ENCODE assay signal across 24 cellular contexts in the genomic region with DNA sequence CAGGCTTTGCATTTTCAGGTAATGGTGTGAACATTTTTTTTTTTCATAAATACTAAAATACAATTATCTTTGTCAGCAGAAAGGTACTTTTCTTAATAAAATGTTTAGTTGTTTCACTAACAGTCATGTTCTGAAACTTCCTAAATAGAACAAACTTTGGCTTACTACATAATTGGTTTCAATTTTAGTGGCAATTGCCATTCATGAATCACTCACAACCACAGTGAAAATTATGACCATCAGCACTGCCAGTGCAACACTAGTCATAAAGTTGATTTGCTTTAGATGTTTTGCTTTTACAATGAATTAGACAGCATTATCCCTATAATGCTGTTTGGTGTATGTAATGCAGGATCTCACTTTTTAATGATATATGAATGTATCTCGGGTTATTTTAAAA.
"Had no signal": no experiment of that assay in that cellular context is flagged by ENCODE, and none has a peak within 500 bp of the region (broad histone marks: within the 10 kb centered on the region; RNA-seq: fewer than 3 reads in every experiment).

No MANE protein-coding gene starts in this region.

- H3K4me1 ChIP-seq: colonic mucosa, gastroesophageal sphincter, heart left ventricle, left lung, tibial nerve, vagina had no signal

- H3K36me3 ChIP-seq: colonic mucosa, gastroesophageal sphincter, heart left ventricle, left lung, tibial nerve, vagina had no signal

- H3K9me3 Mint-ChIP-seq: activated naive CD8-positive, alpha-beta T cell treated with anti-CD3 and anti-CD28 coated beads, Interleukin-2, amount 50 U/mL, for 24 hours; brain; central memory CD8-positive, alpha-beta T cell had no signal

- DNase-seq: activated CD4-positive, alpha-beta T cell treated with anti-CD3 and anti-CD28 coated beads, Interleukin-2, amount 10 ng/mL, durations not matched to agents 7 days and 5 days; activated CD4-positive, CD25-positive, alpha-beta regulatory T cell; activated CD8-positive, alpha-beta memory T cell treated with anti-CD3 and anti-CD28 coated beads, Interleukin-2, amount 50 U/mL, for 4 hours; activated effector memory CD4-positive, alpha-beta T cell treated with Interleukin-2 at 50 U/mL for 16 hours; activated naive CD4-positive, alpha-beta T cell treated with anti-CD3 and anti-CD28 coated beads, Interleukin-2, amount 10 ng/mL, durations not matched to agents 7 days and 5 days; activated naive CD8-positive, alpha-beta T cell treated with anti-CD3 and anti-CD28 coated beads, Interleukin-2, amount 50 U/mL, for 24 hours; activated T-cell treated with anti-CD3 and anti-CD28 coated beads, Interleukin-2, amount 50 U/mL, for 4 hours; anterior cingulate cortex; colonic mucosa; endodermal cell; heart left ventricle; kidney; left lung; stimulated activated CD4-positive, alpha-beta T cell treated with anti-CD3 and anti-CD28 coated beads, Interleukin-12 subunit alpha, Interleukin-12 subunit beta, amount 100 ng/mL, for 4 hours; stimulated activated CD4-positive, alpha-beta T cell treated with anti-CD3 and anti-CD28 coated beads, Interleukin-1b, Interleukin-23, amount 100 ng/mL, for 48 hours; stimulated activated CD8-positive, alpha-beta memory T cell treated with anti-CD3 and anti-CD28 coated beads, Interleukin-4, amount 100 ng/mL, for 48 hours; stimulated activated naive CD8-positive, alpha-beta T cell treated with anti-CD3 and anti-CD28 coated beads, Interleukin-15, Interleukin-2, amounts not matched to agents 100 U/mL and 50 U/mL, for 24 hours; T-helper 9 cell had no signal

- H3K4me3 ChIP-seq: colonic mucosa, gastroesophageal sphincter, heart left ventricle, left lung, tibial nerve, vagina had no signal

- H3K36me3 Mint-ChIP-seq: activated naive CD4-positive, alpha-beta T cell treated with anti-CD3 and anti-CD28 coated beads, Interleukin-2, amount 10 ng/mL, durations not matched to agents 7 days and 5 days; brain had no signal

- H3K27ac Mint-ChIP-seq: activated CD4-positive, alpha-beta T cell treated with anti-CD3 and anti-CD28 coated beads, Interleukin-2, amount 10 ng/mL, durations not matched to agents 7 days and 5 days; activated naive CD4-positive, alpha-beta T cell treated with anti-CD3 and anti-CD28 coated beads, Interleukin-2, amount 10 ng/mL, durations not matched to agents 7 days and 5 days; activated naive CD8-positive, alpha-beta T cell treated with anti-CD3 and anti-CD28 coated beads, Interleukin-2, amount 50 U/mL, for 24 hours; brain; endodermal cell; progenitor cell of endocrine pancreas had no signal

- H3K4me1 Mint-ChIP-seq: activated CD4-positive, alpha-beta T cell treated with anti-CD3 and anti-CD28 coated beads, Interleukin-2, amount 10 ng/mL, durations not matched to agents 7 days and 5 days; activated naive CD4-positive, alpha-beta T cell treated with anti-CD3 and anti-CD28 coated beads, Interleukin-2, amount 10 ng/mL, durations not matched to agents 7 days and 5 days; activated naive CD8-positive, alpha-beta T cell treated with anti-CD3 and anti-CD28 coated beads, Interleukin-2, amount 50 U/mL, for 24 hours; brain; central memory CD8-positive, alpha-beta T cell; endodermal cell had no signal

- H3K4me3 Mint-ChIP-seq: activated CD4-positive, alpha-beta T cell treated with anti-CD3 and anti-CD28 coated beads, Interleukin-2, amount 10 ng/mL, durations not matched to agents 7 days and 5 days; activated naive CD4-positive, alpha-beta T cell treated with anti-CD3 and anti-CD28 coated beads, Interleukin-2, amount 10 ng/mL, durations not matched to agents 7 days and 5 days; activated naive CD8-positive, alpha-beta T cell treated with anti-CD3 and anti-CD28 coated beads, Interleukin-2, amount 50 U/mL, for 24 hours; activated T-cell treated with anti-CD3 and anti-CD28 coated beads, Interleukin-2, amount 50 U/mL, for 4 hours; brain; central memory CD8-positive, alpha-beta T cell; endodermal cell had no signal

- H3K27ac ChIP-seq: colonic mucosa, gastroesophageal sphincter, heart left ventricle, left lung, tibial nerve, vagina had no signal

- H3K27me3 ChIP-seq: colonic mucosa, gastroesophageal sphincter, heart left ventricle, left lung, tibial nerve, vagina had no signal

- ATAC-seq: activated naive CD8-positive, alpha-beta T cell treated with anti-CD3 and anti-CD28 coated beads, Interleukin-2, amount 50 U/mL, for 24 hours; activated T-cell treated with anti-CD3 and anti-CD28 coated beads, Interleukin-2, amount 50 U/mL, for 4 hours; gastroesophageal sphincter; heart left ventricle; left lung; stimulated activated naive CD8-positive, alpha-beta T cell treated with anti-CD3 and anti-CD28 coated beads, Interleukin-15, Interleukin-2, amounts not matched to agents 100 U/mL and 50 U/mL, for 24 hours had no signal

- H3K9me3 ChIP-seq: colonic mucosa, vagina had no signal
